In genomic region chr10:97894092-97894491, GRCh38 we compare ENCODE assay signal across 19 cellular contexts. TPM values are rescaled to one million over a fixed set of nuclear protein-coding genes. Genes with fewer than 3 reads are reported as not detected.
"Had no signal": no experiment of that assay in that cellular context is flagged by ENCODE, and none has a peak within 500 bp of the region (broad histone marks: within the 10 kb centered on the region; RNA-seq: fewer than 3 reads in every experiment).

No MANE protein-coding gene starts in this region.

- H3K4me1 ChIP-seq: left lung had no signal

- H3K27ac ChIP-seq: coronary artery, dorsolateral prefrontal cortex, esophagus muscularis mucosa, foreskin keratinocyte, heart right ventricle, left lung, lower lobe of right lung had no signal

- DNase-seq: dermis blood vessel endothelial cell; dorsolateral prefrontal cortex; effector CD4-positive, alpha-beta T cell; effector memory CD4-positive, alpha-beta T cell; foreskin keratinocyte; head of caudate nucleus; heart right ventricle; hippocampal formation; left cardiac atrium; left lung; left ventricle myocardium superior; lower lobe of right lung; mesenchymal stem cell; mucosa of descending colon; naive B cell had no signal

- H3K27me3 ChIP-seq: dorsolateral prefrontal cortex, foreskin keratinocyte had no signal

- H3K4me3 ChIP-seq: coronary artery, dorsolateral prefrontal cortex, esophagus muscularis mucosa, heart right ventricle, left lung, lower lobe of right lung, mucosa of descending colon had no signal

- H3K36me3 ChIP-seq: esophagus muscularis mucosa, heart right ventricle, left lung, lower lobe of right lung had no signal

- ATAC-seq: foreskin keratinocyte, heart right ventricle, left cardiac atrium, left lung, left ventricle myocardium superior, lower lobe of right lung, mucosa of descending colon had no signal

- H3K9me3 ChIP-seq: esophagus muscularis mucosa, heart right ventricle, left lung, lower lobe of right lung, mucosa of descending colon had no signal

RNA-seq across cellular contexts. Expression of gene GOLGA7B, which starts 44.4 kb away (rescaled TPM):
- total RNA-seq: endothelial cell of umbilical vein, glomerular endothelial cell, left ventricle myocardium superior had no signal
